In the genomic region with DNA sequence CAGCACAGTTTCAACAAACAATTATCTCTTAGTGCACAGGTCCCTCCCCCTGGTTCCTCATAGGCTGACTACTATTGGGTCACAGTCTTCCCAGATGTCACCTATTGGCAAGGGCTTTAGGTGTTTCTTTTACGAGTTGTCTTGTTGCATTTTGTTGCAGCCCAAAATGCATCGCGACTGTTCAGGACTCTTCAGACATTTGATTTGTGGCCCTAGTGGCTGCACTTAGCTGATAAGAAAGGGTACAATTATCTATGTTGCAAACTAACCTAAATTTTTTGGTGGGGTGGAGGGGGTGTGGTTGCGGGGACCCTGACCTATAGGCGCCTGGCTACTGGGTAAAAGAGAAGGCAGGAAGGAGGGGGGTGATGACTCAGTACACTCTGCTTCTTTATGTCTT, we compare ENCODE assay signal across 1 cellular context.
A peak's percentile ranks its signal among the peaks of the same experiment; 100 is the strongest.
TF ChIP-seq lines count a peak whose summit lies in the region.

No MANE protein-coding gene starts in this region.

TF ChIP-seq in K562, 482 proteins besides CTCF, POLR2A, EP300 and RAD21 (continued from another document):
- TF ChIP-seq, protein P1, sequence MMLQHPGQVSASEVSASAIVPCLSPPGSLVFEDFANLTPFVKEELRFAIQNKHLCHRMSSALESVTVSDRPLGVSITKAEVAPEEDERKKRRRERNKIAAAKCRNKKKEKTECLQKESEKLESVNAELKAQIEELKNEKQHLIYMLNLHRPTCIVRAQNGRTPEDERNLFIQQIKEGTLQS (IDR thresholded peaks at IDR 0.05) = no peak
- TF ChIP-seq, protein P1 (CRISPR knock-in tag; conservative IDR thresholded peaks at IDR 0.05) = no peak
- TF ChIP-seq, protein P2, sequence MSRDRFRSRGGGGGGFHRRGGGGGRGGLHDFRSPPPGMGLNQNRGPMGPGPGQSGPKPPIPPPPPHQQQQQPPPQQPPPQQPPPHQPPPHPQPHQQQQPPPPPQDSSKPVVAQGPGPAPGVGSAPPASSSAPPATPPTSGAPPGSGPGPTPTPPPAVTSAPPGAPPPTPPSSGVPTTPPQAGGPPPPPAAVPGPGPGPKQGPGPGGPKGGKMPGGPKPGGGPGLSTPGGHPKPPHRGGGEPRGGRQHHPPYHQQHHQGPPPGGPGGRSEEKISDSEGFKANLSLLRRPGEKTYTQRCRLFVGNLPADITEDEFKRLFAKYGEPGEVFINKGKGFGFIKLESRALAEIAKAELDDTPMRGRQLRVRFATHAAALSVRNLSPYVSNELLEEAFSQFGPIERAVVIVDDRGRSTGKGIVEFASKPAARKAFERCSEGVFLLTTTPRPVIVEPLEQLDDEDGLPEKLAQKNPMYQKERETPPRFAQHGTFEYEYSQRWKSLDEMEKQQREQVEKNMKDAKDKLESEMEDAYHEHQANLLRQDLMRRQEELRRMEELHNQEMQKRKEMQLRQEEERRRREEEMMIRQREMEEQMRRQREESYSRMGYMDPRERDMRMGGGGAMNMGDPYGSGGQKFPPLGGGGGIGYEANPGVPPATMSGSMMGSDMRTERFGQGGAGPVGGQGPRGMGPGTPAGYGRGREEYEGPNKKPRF (IDR thresholded peaks at IDR 0.05; ENCODE audit: low read depth, low read length) = no peak
- TF ChIP-seq NCOA2 (IDR thresholded peaks at IDR 0.05; ENCODE audit: partially characterized antibody in 2 of 2) = no peak
- peak; percentile 15; the same call in 1 of the 2 replicates for TF ChIP-seq TAL1 (IDR thresholded peaks at IDR 0.05)
- no peak for TF ChIP-seq PTBP1 (IDR thresholded peaks at IDR 0.05; ENCODE audit: low read depth, low read length)
- TF ChIP-seq ZC3H11A (IDR thresholded peaks at IDR 0.05; ENCODE audit: low read depth, low read length) = no peak
- 0 out of 2 replicates have a peak, but pooled peaks have one; percentile 19 for TF ChIP-seq CBFA2T2 (conservative IDR thresholded peaks at IDR 0.05)
- no peak for TF ChIP-seq ZBTB7A (IDR thresholded peaks at IDR 0.05; ENCODE audit: borderline replicate concordance, control insufficient read depth, low read depth, low read length)
- TF ChIP-seq, protein P3, sequence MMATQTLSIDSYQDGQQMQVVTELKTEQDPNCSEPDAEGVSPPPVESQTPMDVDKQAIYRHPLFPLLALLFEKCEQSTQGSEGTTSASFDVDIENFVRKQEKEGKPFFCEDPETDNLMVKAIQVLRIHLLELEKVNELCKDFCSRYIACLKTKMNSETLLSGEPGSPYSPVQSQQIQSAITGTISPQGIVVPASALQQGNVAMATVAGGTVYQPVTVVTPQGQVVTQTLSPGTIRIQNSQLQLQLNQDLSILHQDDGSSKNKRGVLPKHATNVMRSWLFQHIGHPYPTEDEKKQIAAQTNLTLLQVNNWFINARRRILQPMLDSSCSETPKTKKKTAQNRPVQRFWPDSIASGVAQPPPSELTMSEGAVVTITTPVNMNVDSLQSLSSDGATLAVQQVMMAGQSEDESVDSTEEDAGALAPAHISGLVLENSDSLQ (IDR thresholded peaks at IDR 0.05) = 0 out of 2 replicates have a peak, but pooled peaks have one; percentile 7
- TF ChIP-seq TCF3 (CRISPR knock-in tag; IDR thresholded peaks at IDR 0.05) = peak; percentile 56
- TF ChIP-seq CBFA2T3 (IDR thresholded peaks at IDR 0.05) = peak; percentile 61
